16 cellular contexts compared by ENCODE assay signal in the genomic region with DNA sequence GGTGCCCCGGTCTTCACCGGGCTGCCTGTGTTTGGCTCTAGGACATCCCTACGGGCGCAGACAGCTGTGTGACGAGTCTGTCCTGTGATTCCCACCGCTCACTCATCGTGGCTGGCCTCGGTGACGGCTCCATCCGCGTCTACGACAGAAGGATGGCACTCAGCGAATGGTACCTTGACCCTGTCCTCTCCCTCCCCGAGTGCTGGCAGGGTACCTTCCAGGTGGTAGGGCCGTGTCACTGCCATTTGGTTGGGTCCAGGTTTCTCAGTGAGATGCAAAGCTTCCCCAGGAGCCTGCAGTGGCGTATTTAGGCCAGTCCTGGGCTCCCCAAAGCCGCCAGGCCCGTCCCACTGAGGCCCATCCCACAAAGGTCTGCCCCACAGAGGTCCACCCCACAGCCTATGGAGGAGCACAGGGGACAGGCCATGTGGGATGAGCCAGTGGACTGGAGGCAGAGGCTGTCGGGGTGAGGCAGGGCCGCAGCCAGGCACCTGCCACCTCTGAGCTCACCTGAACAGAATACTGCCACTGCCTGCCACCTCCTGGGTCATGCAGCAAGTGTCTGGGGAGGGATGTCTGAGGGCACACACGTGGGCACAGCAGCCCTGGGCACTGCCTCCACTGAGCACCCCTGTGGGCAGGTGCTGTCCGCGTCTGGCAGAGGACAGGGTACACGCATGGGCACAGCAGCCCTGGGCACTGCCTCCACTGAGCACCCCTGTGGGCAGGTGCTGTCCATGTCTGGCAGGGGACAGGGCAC. TPM values are rescaled to one million over a fixed set of nuclear protein-coding genes. Genes with fewer than 3 reads are reported as not detected.
DNase-seq lines count a peak whose midpoint lies in the region; ATAC-seq and TF ChIP-seq lines count a peak whose summit lies in the region.
"Had no signal": no experiment of that assay in that cellular context is flagged by ENCODE, and none has a peak within 500 bp of the region (broad histone marks: within the 10 kb centered on the region; RNA-seq: fewer than 3 reads in every experiment).

No MANE protein-coding gene starts in this region.

- peaks cover 14 to 29% (median 22%) of the 10 kb centered on the region in 9 donors for H3K4me1 ChIP-seq in heart right ventricle
- peaks cover 41% of the 10 kb centered on the region for H3K4me1 ChIP-seq in psoas muscle
- peaks cover 10 to 32% of the 10 kb centered on the region in 2 donors for H3K4me1 ChIP-seq in uterus

- no peak for TF ChIP-seq POLR2A in uterus (IDR thresholded peaks at IDR 0.05)

- POLR2A ChIA-PET in activated CD4-positive, alpha-beta T cell treated with anti-CD3 and anti-CD28 coated beads, Interleukin-2, amount 10 ng/mL, durations not matched to agents 7 days and 5 days (lab: Charles Lee) = no interaction called here

- no peaks in the 10 kb centered on the region for H3K9me3 ChIP-seq in heart right ventricle
- no peaks in the 10 kb centered on the region for H3K9me3 ChIP-seq in psoas muscle
- H3K9me3 ChIP-seq in uterus = no peaks in the 10 kb centered on the region
- H3K9me3 ChIP-seq: testis had no signal

- CTCF ChIA-PET in activated CD4-positive, alpha-beta T cell treated with anti-CD3 and anti-CD28 coated beads, Interleukin-2, amount 10 ng/mL, durations not matched to agents 7 days and 5 days (lab: Charles Lee) = interaction anchor here (1.5 kb wide), 1 partner anchor 10 kb away, joined by 3 read pairs; no protein-coding TSS in a partner anchor

- peaks cover 0 to 23% (median 5%) of the 10 kb centered on the region in 9 donors for H3K36me3 ChIP-seq in heart right ventricle
- H3K36me3 ChIP-seq in psoas muscle (ENCODE audit: insufficient read depth in 1 of 2, low read depth in 1 of 2) = peaks cover 0 to 20% of the 10 kb centered on the region in 2 donors
- H3K36me3 ChIP-seq in uterus = no peaks in the 10 kb centered on the region

- H3K27ac Mint-ChIP-seq in activated CD4-positive, alpha-beta T cell treated with anti-CD3 and anti-CD28 coated beads, Interleukin-2, amount 10 ng/mL, durations not matched to agents 7 days and 5 days = peak overlapping the region; percentile 9
- H3K27ac Mint-ChIP-seq in HFFc6 = no peak overlapping the region
- H3K27ac Mint-ChIP-seq: activated naive CD8-positive, alpha-beta T cell had no signal

- 64 to 68% methylated on average over 24 of the region's 24 CpGs for WGBS in heart right ventricle, 2 donors
- WGBS in psoas muscle, 3 donors = 50 to 63% (median 56%) methylated on average over 24 of the region's 24 CpGs

- H3K27ac ChIP-seq in heart right ventricle = peak overlapping the region; percentile 61 to 94 (median 90)
- peak overlapping the region; percentile 81 for H3K27ac ChIP-seq in psoas muscle
- H3K27ac ChIP-seq in uterus = peak overlapping the region; percentile 86 to 92
- H3K27ac ChIP-seq: testis had no signal

- TF ChIP-seq CTCF in heart right ventricle (IDR thresholded peaks at IDR 0.05) (no peak), psoas muscle (IDR thresholded peaks at IDR 0.05) (no peak), uterus (IDR thresholded peaks at IDR 0.05) (no peak), HFFc6 (IDR thresholded peaks at IDR 0.05) (no peak)

- intact Hi-C loops in heart right ventricle (cut with DNase I) (loop anchor here in 1 of 10 donors (5.0 kb wide), 1 partner anchor 523 kb away; no protein-coding TSS in a partner anchor), psoas muscle (cut with DNase I) (no loop called here), uterus (cut with DNase I; ENCODE audit: low total_unique reads) (loop anchor here (10.0 kb wide), 1 partner anchor 95 kb away; no protein-coding TSS in a partner anchor)

- ATAC-seq in heart right ventricle (peak in 6 of 8 donors; percentile 14 to 35 (median 26)), psoas muscle (peak; percentile 21 to 36 (median 29)), HG02571 (IDR thresholded peaks at IDR 0.05; ENCODE audit: unreplicated experiment) (no peak), HG03196 (IDR thresholded peaks at IDR 0.05; ENCODE audit: unreplicated experiment) (no peak)

- H3K27me3 Mint-ChIP-seq in activated CD4-positive, alpha-beta T cell treated with anti-CD3 and anti-CD28 coated beads, Interleukin-2, amount 10 ng/mL, durations not matched to agents 7 days and 5 days = no peaks in the 10 kb centered on the region
- H3K27me3 Mint-ChIP-seq in HFFc6 (ENCODE audit: insufficient read depth) = peaks cover 4% of the 10 kb centered on the region
- H3K27me3 Mint-ChIP-seq: activated naive CD8-positive, alpha-beta T cell had no signal

- H3K4me1 Mint-ChIP-seq in activated CD4-positive, alpha-beta T cell treated with anti-CD3 and anti-CD28 coated beads, Interleukin-2, amount 10 ng/mL, durations not matched to agents 7 days and 5 days = no peaks in the 10 kb centered on the region
- peaks cover 9% of the 10 kb centered on the region for H3K4me1 Mint-ChIP-seq in HFFc6 (ENCODE audit: low read depth)
- H3K4me1 Mint-ChIP-seq: CD14-positive monocyte had no signal

- H3K36me3 Mint-ChIP-seq in activated CD4-positive, alpha-beta T cell treated with anti-CD3 and anti-CD28 coated beads, Interleukin-2, amount 10 ng/mL, durations not matched to agents 7 days and 5 days (ENCODE audit: low read depth) = peaks cover 1% of the 10 kb centered on the region
- peaks cover 1% of the 10 kb centered on the region for H3K36me3 Mint-ChIP-seq in HFFc6 (ENCODE audit: low read depth)

- no peak for DNase-seq in activated CD4-positive, alpha-beta T cell treated with anti-CD3 and anti-CD28 coated beads, Interleukin-2, amount 10 ng/mL, durations not matched to agents 7 days and 5 days
- DNase-seq in activated CD4-positive, alpha-beta T cell treated with anti-CD3 and anti-CD28 coated beads for 48 hours = no peak
- no peak for DNase-seq in heart right ventricle
- DNase-seq in psoas muscle = peak in 1 of 2 donors; percentile 51
- no peak for DNase-seq in uterus
- no peak for DNase-seq in HFFc6
- DNase-seq: activated CD4-positive, alpha-beta T cell treated with anti-CD3 and anti-CD28 coated beads for 1 hour; NCI-H1930; NCI-H526; stimulated activated CD4-positive, alpha-beta T cell treated with anti-CD3 and anti-CD28 coated beads, Interleukin-15, amount 100 ng/mL, for 24 hours; T-helper 2 cell had no signal

- H3K27me3 ChIP-seq in heart right ventricle (no peaks in the 10 kb centered on the region), psoas muscle (ENCODE audit: insufficient read depth in 3 of 3, low read length in 2 of 3) (no peaks in the 10 kb centered on the region), uterus (no peaks in the 10 kb centered on the region)
- H3K27me3 ChIP-seq: testis had no signal

- H3K9me3 Mint-ChIP-seq in activated CD4-positive, alpha-beta T cell treated with anti-CD3 and anti-CD28 coated beads, Interleukin-2, amount 10 ng/mL, durations not matched to agents 7 days and 5 days = no peaks in the 10 kb centered on the region
- no peaks in the 10 kb centered on the region for H3K9me3 Mint-ChIP-seq in HFFc6
- H3K9me3 Mint-ChIP-seq: CD14-positive monocyte had no signal

- H3K4me3 ChIP-seq in heart right ventricle = peak overlapping the region in 3 of 10 donors; percentile 1 to 18 (median 9)
- H3K4me3 ChIP-seq in psoas muscle = no peak overlapping the region
- no peak overlapping the region for H3K4me3 ChIP-seq in uterus
- H3K4me3 ChIP-seq: testis had no signal

- H3K4me3 Mint-ChIP-seq in activated CD4-positive, alpha-beta T cell treated with anti-CD3 and anti-CD28 coated beads, Interleukin-2, amount 10 ng/mL, durations not matched to agents 7 days and 5 days = no peak overlapping the region
- H3K4me3 Mint-ChIP-seq in HFFc6 = no peak overlapping the region
- H3K4me3 Mint-ChIP-seq: activated naive CD8-positive, alpha-beta T cell; CD14-positive monocyte had no signal

RNA-seq across cellular contexts. Expression of gene CHMP6, which starts 31.4 kb away (rescaled TPM):
- total RNA-seq in activated CD4-positive, alpha-beta T cell treated with anti-CD3 and anti-CD28 coated beads, Interleukin-2, amount 10 ng/mL, durations not matched to agents 7 days and 5 days = 10 to 100 TPM; 31.3 to 32.9 TPM
- total RNA-seq in heart right ventricle (10 to 100 TPM; 17.5 to 26.4 (median 22.1) TPM), psoas muscle (10 to 100 TPM; 32.0 to 36.9 (median 33.6) TPM), uterus (10 to 100 TPM in 3 of 4 donors, 1 to 10 TPM in 1; 3.6 to 33.2 (median 19.8) TPM)
- polyA plus RNA-seq in heart right ventricle (10 to 100 TPM; 23.8 to 30.6 TPM), psoas muscle (10 to 100 TPM; 38.3 to 53.2 (median 45.6) TPM)
- total RNA-seq in HFFc6 (2021; fragmentation: NEBNext Ultra II Directional; extraction: Animal tissue kit (Norgen Biotek cat#: 25700)) = 10 to 100 TPM; 27.6 to 38.5 (median 31.5) TPM

Comparison
In these comparisons a context has a peak if more than half of its experiments do, and no peak if none do; other contexts are left out.
1. ATAC-seq: peak in heart right ventricle (6 of 8) and psoas muscle (4 of 4); none in HG02571 (single experiment) and HG03196 (single experiment).
2. Peak in every context shown above with its lines, with median percentiles within 50 percentile points of each other: H3K27ac ChIP-seq.